In genomic region chr6:85670573-85670972, GRCh38 we compare ENCODE assay signal across 10 cellular contexts. TPM values are rescaled to one million over a fixed set of nuclear protein-coding genes. Genes with fewer than 3 reads are reported as not detected.
DNase-seq lines count a peak whose midpoint lies in the region; ATAC-seq lines count a peak whose summit lies in the region.
"Had no signal": no experiment of that assay in that cellular context is flagged by ENCODE, and none has a peak within 500 bp of the region (broad histone marks: within the 10 kb centered on the region; RNA-seq: fewer than 3 reads in every experiment).

No MANE protein-coding gene starts in this region.

- H3K4me1 ChIP-seq in CD8-positive, alpha-beta memory T cell (ENCODE audit: insufficient read depth, low read length): peaks cover 51% of the 10 kb centered on the region
- H3K4me1 ChIP-seq in HUES48 (ENCODE audit: control insufficient read depth, insufficient read depth, low read length): peaks cover 29% of the 10 kb centered on the region

- CTCF ChIA-PET in CD8-positive, alpha-beta memory T cell (lab: Charles Lee): interaction anchor here (1.4 to 2.4 kb wide), 6 partner anchors 8 to 77 kb away, joined by 4 to 14 read pairs (median 7); partner anchors contain the start of gene SYNCRIP

- no peak overlapping the region for H3K4me3 ChIP-seq in CD8-positive, alpha-beta memory T cell (ENCODE audit: low read length)
- no peak overlapping the region for H3K4me3 ChIP-seq in HUES48 (ENCODE audit: low read depth, low read length)

- DNase-seq in CD8-positive, alpha-beta memory T cell: no peak
- no peak for DNase-seq in activated T-helper 2 cell treated with anti-CD3 and anti-CD28 coated beads, Interferon-gamma antibody, Interleukin-2, Interleukin-4, amounts not matched to agents 10 μg/mL and 5 μg/mL and 100 μg/mL, durations not matched to agents 14 hours and 24 hours and 36 hours (ENCODE audit: low spot score)
- DNase-seq in kidney tubule cell (ENCODE audit: low spot score) (peak; percentile 19), activated gamma-delta T cell (lab: John Stamatoyannopoulos, UW) (no peak)
- DNase-seq: cortex of kidney, NCI-H1092 had no signal

- intact Hi-C loops in activated T-helper 2 cell treated with anti-CD3 and anti-CD28 coated beads, Interferon-gamma antibody, Interleukin-2, Interleukin-4, amounts not matched to agents 10 μg/mL and 5 μg/mL and 100 μg/mL, durations not matched to agents 14 hours and 24 hours and 36 hours (cut with micrococcal nuclease): loop anchor here (1.0 to 10.0 kb wide), 5 partner anchors 8 to 306 kb away; no protein-coding TSS in a partner anchor

- no peak overlapping the region for H3K27ac ChIP-seq in CD8-positive, alpha-beta memory T cell (ENCODE audit: low read depth, low read length)
- H3K27ac ChIP-seq in HUES48 (ENCODE audit: low read depth, low read length): peak overlapping the region; percentile 93

- POLR2A ChIA-PET in CD8-positive, alpha-beta memory T cell (lab: Charles Lee): interaction anchor here (1.5 to 2.1 kb wide), 3 partner anchors 8 to 76 kb away, joined by 7 to 68 read pairs (median 54); partner anchors contain the start of genes SNX14 and SYNCRIP

- no peak overlapping the region for H3K9ac ChIP-seq in HUES48 (ENCODE audit: low read depth, low read length)

- peak overlapping the region in 1 of 7 donors; percentile 52 for H3K4me3 Mint-ChIP-seq in CD8-positive, alpha-beta memory T cell
- peak overlapping the region; percentile 15 for H3K4me3 Mint-ChIP-seq in activated T-helper 2 cell treated with anti-CD3 and anti-CD28 coated beads, Interferon-gamma antibody, Interleukin-2, Interleukin-4, amounts not matched to agents 10 μg/mL and 5 μg/mL and 100 μg/mL, durations not matched to agents 14 hours and 24 hours and 36 hours (ENCODE audit: low read depth)

- peak overlapping the region; percentile 42 to 99 (median 90) for H3K27ac Mint-ChIP-seq in CD8-positive, alpha-beta memory T cell
- peak overlapping the region; percentile 64 for H3K27ac Mint-ChIP-seq in activated T-helper 2 cell treated with anti-CD3 and anti-CD28 coated beads, Interferon-gamma antibody, Interleukin-2, Interleukin-4, amounts not matched to agents 10 μg/mL and 5 μg/mL and 100 μg/mL, durations not matched to agents 14 hours and 24 hours and 36 hours

- H3K9me3 ChIP-seq in CD8-positive, alpha-beta memory T cell (ENCODE audit: low read length): no peaks in the 10 kb centered on the region
- H3K9me3 ChIP-seq in HUES48 (ENCODE audit: control insufficient read depth, insufficient read depth, low read length): no peaks in the 10 kb centered on the region

- no peaks in the 10 kb centered on the region for H3K27me3 ChIP-seq in CD8-positive, alpha-beta memory T cell (ENCODE audit: insufficient read depth, low read length, poor library complexity, severe bottlenecking)
- H3K27me3 ChIP-seq in HUES48 (ENCODE audit: control insufficient read depth, insufficient read depth, low read length): no peaks in the 10 kb centered on the region

- no peak for ATAC-seq in HG02623 (IDR thresholded peaks at IDR 0.05; ENCODE audit: unreplicated experiment)
- no peak for ATAC-seq in GM19395 (IDR thresholded peaks at IDR 0.05; ENCODE audit: unreplicated experiment)
- no peak for ATAC-seq in HG02571 (IDR thresholded peaks at IDR 0.05; ENCODE audit: unreplicated experiment)

- peaks cover 3 to 33% (median 7%) of the 10 kb centered on the region in 3 donors for H3K36me3 Mint-ChIP-seq in CD8-positive, alpha-beta memory T cell
- H3K36me3 Mint-ChIP-seq in activated T-helper 2 cell treated with anti-CD3 and anti-CD28 coated beads, Interferon-gamma antibody, Interleukin-2, Interleukin-4, amounts not matched to agents 10 μg/mL and 5 μg/mL and 100 μg/mL, durations not matched to agents 14 hours and 24 hours and 36 hours (ENCODE audit: low read depth): peaks cover 52% of the 10 kb centered on the region

- H3K27me3 Mint-ChIP-seq in CD8-positive, alpha-beta memory T cell: no peaks in the 10 kb centered on the region
- no peaks in the 10 kb centered on the region for H3K27me3 Mint-ChIP-seq in activated T-helper 2 cell treated with anti-CD3 and anti-CD28 coated beads, Interferon-gamma antibody, Interleukin-2, Interleukin-4, amounts not matched to agents 10 μg/mL and 5 μg/mL and 100 μg/mL, durations not matched to agents 14 hours and 24 hours and 36 hours (ENCODE audit: low read depth)

- H3K36me3 ChIP-seq in CD8-positive, alpha-beta memory T cell (ENCODE audit: insufficient read depth, low read length): no peaks in the 10 kb centered on the region
- H3K36me3 ChIP-seq in HUES48 (ENCODE audit: control insufficient read depth, insufficient read depth, low read length): peaks cover 20% of the 10 kb centered on the region

- H3K4me1 Mint-ChIP-seq in CD8-positive, alpha-beta memory T cell: peaks cover 60 to 71% (median 70%) of the 10 kb centered on the region in 3 donors
- peaks cover 60% of the 10 kb centered on the region for H3K4me1 Mint-ChIP-seq in activated T-helper 2 cell treated with anti-CD3 and anti-CD28 coated beads, Interferon-gamma antibody, Interleukin-2, Interleukin-4, amounts not matched to agents 10 μg/mL and 5 μg/mL and 100 μg/mL, durations not matched to agents 14 hours and 24 hours and 36 hours (ENCODE audit: low read depth)

- H3K9me3 Mint-ChIP-seq in CD8-positive, alpha-beta memory T cell: no peaks in the 10 kb centered on the region
- H3K9me3 Mint-ChIP-seq in activated T-helper 2 cell treated with anti-CD3 and anti-CD28 coated beads, Interferon-gamma antibody, Interleukin-2, Interleukin-4, amounts not matched to agents 10 μg/mL and 5 μg/mL and 100 μg/mL, durations not matched to agents 14 hours and 24 hours and 36 hours: no peaks in the 10 kb centered on the region

RNA-seq across cellular contexts. Expression of gene SYNCRIP, which starts 27.9 kb away (rescaled TPM):
- 100 to 1,000 TPM; 247 to 249 TPM for total RNA-seq in CD8-positive, alpha-beta memory T cell
- polyA plus RNA-seq in CD8-positive, alpha-beta memory T cell: 81.6 TPM
- total RNA-seq in activated T-helper 2 cell treated with anti-CD3 and anti-CD28 coated beads, Interferon-gamma antibody, Interleukin-2, Interleukin-4, amounts not matched to agents 10 μg/mL and 5 μg/mL and 100 μg/mL, durations not matched to agents 14 hours and 24 hours and 36 hours: 197 TPM in 2 replicates
